ENCODE assay signal across 8 cellular contexts in genomic region chr15:40928351-40928974, GRCh38. TPM values are rescaled to one million over a fixed set of nuclear protein-coding genes. Genes with fewer than 3 reads are reported as not detected.
DNase-seq lines count a peak whose midpoint lies in the region; ATAC-seq and TF ChIP-seq lines count a peak whose summit lies in the region.

No MANE protein-coding gene starts in this region.

- H3K4me1 ChIP-seq in adipocyte (ENCODE audit: control insufficient read depth, insufficient read depth, low read length) (peaks cover 21% of the 10 kb centered on the region), right lobe of liver (peaks cover 0 to 57% (median 24%) of the 10 kb centered on the region in 4 donors), urinary bladder (ENCODE audit: insufficient read depth) (peaks cover 2% of the 10 kb centered on the region)

- DNase-seq in DMS53 (lab: John Stamatoyannopoulos, UW) (peak; percentile 92), NCI-H1105 treated with DMSO at 0.1 percent for 48 hours (lab: John Stamatoyannopoulos, UW) (peak; percentile 82), adipocyte (ENCODE audit: low read depth) (no peak), right lobe of liver (no peak), cerebellum (ENCODE audit: low spot score) (no peak)
- no peak for DNase-seq in activated CD8-positive, alpha-beta memory T cell treated with anti-CD3 and anti-CD28 coated beads, Interleukin-2, amount 50 U/mL, for 4 hours

- H3K9me3 ChIP-seq in adipocyte (ENCODE audit: control insufficient read depth, low read length) (no peaks in the 10 kb centered on the region), right lobe of liver (no peaks in the 10 kb centered on the region)

- TF ChIP-seq CTCF in right lobe of liver (IDR thresholded peaks at IDR 0.05) = no peak

- H3K36me3 ChIP-seq in adipocyte (ENCODE audit: control insufficient read depth, insufficient read depth, low read length, severe bottlenecking) (no peaks in the 10 kb centered on the region), right lobe of liver (no peaks in the 10 kb centered on the region), urinary bladder (ENCODE audit: insufficient read depth) (no peaks in the 10 kb centered on the region)

- ATAC-seq in right lobe of liver (no peak), GM21576 (IDR thresholded peaks at IDR 0.05; ENCODE audit: unreplicated experiment) (no peak)

- H3K9ac ChIP-seq in adipocyte (ENCODE audit: low read length) = no peak overlapping the region

- TF ChIP-seq POLR2A in right lobe of liver (IDR thresholded peaks at IDR 0.05) = no peak

- 1% methylated on average over 15 of the region's 34 CpGs for WGBS in right lobe of liver (ENCODE audit: insufficient coverage, low coverage, low lambda C conversion rate, missing lambda C conversion rate)
- WGBS in urinary bladder = under 1% methylated on average over 34 of the region's 34 CpGs

- no peak overlapping the region for H3K27ac ChIP-seq in right lobe of liver
- no peak overlapping the region for H3K27ac ChIP-seq in urinary bladder (ENCODE audit: low read depth)

- intact Hi-C loops in right lobe of liver (cut with DNase I) = no loop called here

- H3K27me3 ChIP-seq in adipocyte (replicated peaks; ENCODE audit: control insufficient read depth, insufficient read depth, low read length) (peaks cover 76% of the 10 kb centered on the region), right lobe of liver (peaks cover 0 to 21% of the 10 kb centered on the region in 2 donors)

- H3K4me3 ChIP-seq in adipocyte (ENCODE audit: low read length) = peak overlapping the region; percentile 35
- H3K4me3 ChIP-seq in right lobe of liver = peak overlapping the region; percentile 42 to 49 (median 43)
- peak overlapping the region; percentile 41 for H3K4me3 ChIP-seq in urinary bladder (ENCODE audit: low read depth, low read length)

RNA-seq across cellular contexts. Expression of gene DLL4, which starts 0.7 kb away (rescaled TPM):
- total RNA-seq in right lobe of liver = 1 to 10 TPM; 2.9 to 8.7 (median 4.2) TPM
- total RNA-seq in urinary bladder = 11.8 TPM
- 11.2 TPM for polyA plus RNA-seq in urinary bladder
- 4.4 TPM for total RNA-seq in cerebellum

RNA-seq across cellular contexts. Expression of gene CHAC1, which starts 24.8 kb away (rescaled TPM):
- total RNA-seq in right lobe of liver (10 to 100 TPM in 2 of 6 experiments, 1 to 10 TPM in 1, under 1 TPM in 3; 0.22 to 11.6 (median 0.97) TPM), urinary bladder (0.42 TPM), cerebellum (2.1 TPM)
- polyA plus RNA-seq in urinary bladder = 1.8 TPM

RNA-seq across cellular contexts. Expression of gene VPS18, which starts 34.2 kb away (rescaled TPM):
- total RNA-seq in right lobe of liver (10 to 100 TPM in 5 of 6 experiments, 1 to 10 TPM in 1; 8.4 to 24.7 (median 12.9) TPM), urinary bladder (15.1 TPM), cerebellum (19.0 TPM)
- 19.3 TPM for polyA plus RNA-seq in urinary bladder

RNA-seq across cellular contexts. Expression of gene RHOV, which starts 54.4 kb away (rescaled TPM):
- total RNA-seq in right lobe of liver (not detected), urinary bladder (9.3 TPM), cerebellum (4.3 TPM)
- 4.0 TPM for polyA plus RNA-seq in urinary bladder

Comparison
In these comparisons a context has a peak if more than half of its experiments do, and no peak if none do; other contexts are left out.
1. DNase-seq: peak in DMS53 (single experiment) and NCI-H1105 treated with DMSO at 0.1 percent for 48 hours (single experiment); none in adipocyte (single experiment), right lobe of liver (0 of 3), cerebellum (single experiment) and activated CD8-positive, alpha-beta memory T cell treated with anti-CD3 and anti-CD28 coated beads, Interleukin-2, amount 50 U/mL, for 4 hours (single experiment).
2. Peak in every context shown above with its lines, with median percentiles within 50 percentile points of each other: H3K4me3 ChIP-seq.